8 cellular contexts compared by ENCODE assay signal in the genomic region with DNA sequence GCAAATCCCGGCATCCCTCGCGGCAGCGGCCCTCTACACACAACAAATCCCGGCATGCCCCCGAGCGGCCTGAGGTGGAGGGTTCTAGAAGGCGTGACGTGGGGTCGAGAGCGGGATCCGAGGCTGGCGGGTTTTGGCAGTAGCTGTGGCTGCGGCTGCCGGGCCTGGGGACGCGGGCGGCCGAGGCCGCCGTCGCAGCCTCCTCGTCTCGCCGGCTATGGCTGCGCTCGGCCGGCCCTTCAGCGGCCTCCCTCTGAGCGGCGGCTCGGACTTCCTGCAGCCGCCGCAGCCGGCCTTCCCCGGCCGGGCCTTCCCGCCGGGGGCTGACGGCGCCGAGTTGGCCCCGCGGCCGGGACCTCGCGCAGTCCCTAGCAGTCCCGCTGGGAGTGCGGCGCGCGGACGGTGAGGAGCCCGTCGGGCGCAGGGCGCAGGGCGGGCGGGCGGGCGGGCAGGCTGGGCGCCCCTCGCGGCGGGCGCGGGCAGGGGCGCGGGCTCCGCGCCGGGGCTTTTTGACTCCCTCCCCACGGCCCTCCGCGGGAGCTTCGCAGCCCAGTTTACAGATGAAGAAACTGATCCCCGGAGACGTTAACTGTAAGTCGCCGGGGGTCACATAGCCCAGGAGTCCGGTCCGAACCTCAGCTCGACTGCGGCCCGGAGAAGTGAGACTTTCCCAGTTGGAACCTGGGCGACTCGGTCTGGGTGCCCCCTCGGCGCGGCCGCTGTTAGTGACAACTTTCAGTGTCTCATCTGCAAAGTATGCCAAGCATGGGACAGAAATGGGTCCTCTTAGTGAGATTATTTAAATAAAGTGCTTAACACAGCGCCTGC. TPM values are rescaled to one million over a fixed set of nuclear protein-coding genes. Genes with fewer than 3 reads are reported as not detected.
DNase-seq lines count a peak whose midpoint lies in the region; ATAC-seq and TF ChIP-seq lines count a peak whose summit lies in the region.

A gene with protein sequence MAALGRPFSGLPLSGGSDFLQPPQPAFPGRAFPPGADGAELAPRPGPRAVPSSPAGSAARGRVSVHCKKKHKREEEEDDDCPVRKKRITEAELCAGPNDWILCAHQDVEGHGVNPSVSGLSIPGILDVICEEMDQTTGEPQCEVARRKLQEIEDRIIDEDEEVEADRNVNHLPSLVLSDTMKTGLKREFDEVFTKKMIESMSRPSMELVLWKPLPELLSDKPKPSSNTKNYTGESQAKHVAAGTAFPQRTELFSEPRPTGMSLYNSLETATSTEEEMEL (plus strand): TSS at position 63 of the 828 bp plus-strand sequence. CDS start 155 bp downstream, at position 218.

- intact Hi-C loops in PC-9 (cut with micrococcal nuclease; ENCODE audit: unreplicated experiment): no loop called here

- ATAC-seq in GM21723 (IDR thresholded peaks at IDR 0.05; ENCODE audit: unreplicated experiment): peak; percentile 87
- ATAC-seq in activated T-cell treated with anti-CD3 and anti-CD28 coated beads, Interleukin-2, amount 50 U/mL, for 4 hours: peak; percentile 88 to 92

- H3K36me3 ChIP-seq in PC-9 (ENCODE audit: low read depth): peaks cover 10% of the 10 kb centered on the region; the same call in 1 of the 2 replicates
- H3K36me3 ChIP-seq in esophagus (ENCODE audit: control insufficient read depth in 2 of 2, insufficient read depth in 2 of 2, low read length in 1 of 2): peaks cover 0 to 5% of the 10 kb centered on the region in 2 donors
- no peaks in the 10 kb centered on the region for H3K36me3 ChIP-seq in muscle layer of colon (ENCODE audit: insufficient read depth, low read length)

- H2AFZ ChIP-seq in PC-9: peak within 1 kb of the TSS; percentile 75

- CTCF ChIA-PET in PC-9 (lab: Charles Lee): interaction anchor here (0.6 kb wide), 1 partner anchor 817 kb away, joined by 3 read pairs; no protein-coding TSS in a partner anchor

- DNase-seq in DMS79 treated with DMSO at 0.1 percent for 48 hours (lab: John Stamatoyannopoulos, UW) (peak; percentile 76), KG1 (lab: John Stamatoyannopoulos, UW) (peak; percentile 91), PC-9 (peak; percentile 79)
- peak; percentile 88 for DNase-seq in activated T-cell treated with anti-CD3 and anti-CD28 coated beads, Interleukin-2, amount 50 U/mL, for 4 hours
- peak; percentile 83 to 84 for DNase-seq in stimulated activated CD8-positive, alpha-beta memory T cell treated with anti-CD3 and anti-CD28 coated beads, Interleukin-7, amount 100 ng/mL, for 1 hour (ENCODE audit: low read depth in 2 of 2)

- H3K9me3 ChIP-seq in PC-9 (ENCODE audit: insufficient read depth, low read depth): no peaks in the 10 kb centered on the region
- no peaks in the 10 kb centered on the region for H3K9me3 ChIP-seq in esophagus (ENCODE audit: control insufficient read depth in 2 of 2, insufficient read depth in 1 of 2, low read depth in 1 of 2, low read length in 1 of 2)
- no peaks in the 10 kb centered on the region for H3K9me3 ChIP-seq in muscle layer of colon (ENCODE audit: low read length)

- H3K4me1 ChIP-seq in PC-9 (replicated peaks; ENCODE audit: insufficient read depth) (0 out of 2 replicates have a peak, but pooled peaks cover 8% of the 10 kb centered on the region), esophagus (ENCODE audit: control insufficient read depth in 2 of 2, insufficient read depth in 2 of 2, low read length in 1 of 2) (no peaks in the 10 kb centered on the region), muscle layer of colon (ENCODE audit: insufficient read depth, low read length) (peaks cover 16% of the 10 kb centered on the region)

- peak within 1 kb of the TSS; percentile 97 for H3K4me3 Mint-ChIP-seq in activated T-cell treated with anti-CD3 and anti-CD28 coated beads, Interleukin-2, amount 50 U/mL, for 4 hours

- peak within 1 kb of the TSS; percentile 88 for H3K9ac ChIP-seq in muscle layer of colon (ENCODE audit: low read length)

- peaks cover 15% of the 10 kb centered on the region for H3K36me3 Mint-ChIP-seq in activated T-cell treated with anti-CD3 and anti-CD28 coated beads, Interleukin-2, amount 50 U/mL, for 4 hours (ENCODE audit: insufficient read depth)

- H3K4me3 ChIP-seq in PC-9 (peak within 1 kb of the TSS; percentile 64), esophagus (ENCODE audit: low read depth in 1 of 2, low read length in 2 of 2) (peak within 1 kb of the TSS; percentile 81 to 97), muscle layer of colon (ENCODE audit: low read depth in 1 of 2, low read length in 2 of 2) (peak within 1 kb of the TSS; percentile 77 to 85)

- H3K4me2 ChIP-seq in PC-9: peak within 1 kb of the TSS; percentile 83

- POLR2A ChIA-PET in PC-9 (lab: Charles Lee; ENCODE audit: unreplicated experiment): no interaction called here

- H3K9me2 ChIP-seq in PC-9 (ENCODE audit: insufficient read depth): no peaks in the 10 kb centered on the region

- H3F3A ChIP-seq in PC-9 (ENCODE audit: insufficient read depth, low read depth): no peaks in the 10 kb centered on the region

- no peaks in the 10 kb centered on the region for H3K27me3 ChIP-seq in PC-9 (ENCODE audit: insufficient read depth, low read depth)
- H3K27me3 ChIP-seq in esophagus (ENCODE audit: control insufficient read depth in 1 of 2, insufficient read depth in 2 of 2, low read length in 2 of 2): no peaks in the 10 kb centered on the region
- H3K27me3 ChIP-seq in muscle layer of colon (ENCODE audit: control insufficient read depth in 1 of 2, insufficient read depth in 2 of 2, low read length in 2 of 2): no peaks in the 10 kb centered on the region

- peaks cover 42% of the 10 kb centered on the region for H3K79me2 ChIP-seq in PC-9 (ENCODE audit: low read depth)

- H3K27ac ChIP-seq in PC-9 (no peak within 1 kb of the TSS), esophagus (ENCODE audit: low read depth in 2 of 2, low read length in 1 of 2) (peak within 1 kb of the TSS; percentile 89 to 97), muscle layer of colon (ENCODE audit: low read depth, low read length) (peak within 1 kb of the TSS; percentile 95)

- TF ChIP-seq CTCF in PC-9 (conservative IDR thresholded peaks at IDR 0.05): no peak

- H3K9me3 Mint-ChIP-seq in activated T-cell treated with anti-CD3 and anti-CD28 coated beads, Interleukin-2, amount 50 U/mL, for 4 hours: no peaks in the 10 kb centered on the region

- H3K4me1 Mint-ChIP-seq in activated T-cell treated with anti-CD3 and anti-CD28 coated beads, Interleukin-2, amount 50 U/mL, for 4 hours (ENCODE audit: low read depth): peaks cover 23% of the 10 kb centered on the region

- 0% methylated on average over 66 to 92 of the region's 92 CpGs for WGBS in esophagus, 2 donors

- BruUV-seq in PC-9 (replicated peaks; lab: Mats Ljungman, UMichigan): no TSS peak

- no peaks in the 10 kb centered on the region for H3K27me3 Mint-ChIP-seq in activated T-cell treated with anti-CD3 and anti-CD28 coated beads, Interleukin-2, amount 50 U/mL, for 4 hours (ENCODE audit: low read depth)

- no peaks in the 10 kb centered on the region for H4K20me1 ChIP-seq in PC-9 (ENCODE audit: insufficient read depth)

RNA-seq across cellular contexts. Expression of the gene that starts here (rescaled TPM):
- total RNA-seq in PC-9 (2021): 11.4 and 12.3 TPM in 2 replicates
- 10 to 100 TPM; 27.2 to 31.2 (median 28.5) TPM for total RNA-seq in activated T-cell treated with anti-CD3 and anti-CD28 coated beads, Interleukin-2, amount 50 U/mL, for 4 hours
- polyA plus RNA-seq in esophagus: 1 to 10 TPM; 4.8 to 7.5 TPM
